25 cellular contexts compared by ENCODE assay signal in genomic region chr5:169429044-169429443, GRCh38.
DNase-seq lines count a peak whose midpoint lies in the region; FAIRE-seq and TF ChIP-seq lines count a peak whose summit lies in the region.
"Had no signal": no experiment of that assay in that cellular context is flagged by ENCODE, and none has a peak within 500 bp of the region (broad histone marks: within the 10 kb centered on the region; RNA-seq: fewer than 3 reads in every experiment).

No MANE protein-coding gene starts in this region.

- H3K4me3 Mint-ChIP-seq in nephron progenitor cell: no peak overlapping the region
- H3K4me3 Mint-ChIP-seq: activated CD4-positive, alpha-beta memory T cell treated with anti-CD3 and anti-CD28 coated beads for 36 hours; activated naive CD4-positive, alpha-beta T cell treated with anti-CD3 and anti-CD28 coated beads, Interleukin-2, amount 50 U/mL, for 24 hours; CD8-positive, alpha-beta memory T cell; T-helper 1 cell treated with Interleukin-12 subunit alpha and Interleukin-12 subunit beta and Interleukin-4 antibody, amounts not matched to agents 30 μg/mL and 1 μg/mL, for 36 hours; WTC11 had no signal

- H3K27ac Mint-ChIP-seq in nephron progenitor cell: peak overlapping the region; percentile 21
- H3K27ac Mint-ChIP-seq: activated CD4-positive, alpha-beta memory T cell treated with anti-CD3 and anti-CD28 coated beads for 36 hours; activated naive CD4-positive, alpha-beta T cell treated with anti-CD3 and anti-CD28 coated beads, Interleukin-2, amount 50 U/mL, for 24 hours; CD8-positive, alpha-beta memory T cell; T-helper 1 cell treated with Interleukin-12 subunit alpha and Interleukin-12 subunit beta and Interleukin-4 antibody, amounts not matched to agents 30 μg/mL and 1 μg/mL, for 36 hours; WTC11 had no signal

- H3K36me3 ChIP-seq in fibroblast of lung (ENCODE audit: control insufficient read depth, insufficient read depth, low read length): no peaks in the 10 kb centered on the region
- H3K36me3 ChIP-seq: left lung had no signal

- H3K36me3 Mint-ChIP-seq in nephron progenitor cell (ENCODE audit: low read depth): no peaks in the 10 kb centered on the region
- H3K36me3 Mint-ChIP-seq: activated CD4-positive, alpha-beta memory T cell treated with anti-CD3 and anti-CD28 coated beads for 36 hours; activated naive CD4-positive, alpha-beta T cell treated with anti-CD3 and anti-CD28 coated beads, Interleukin-2, amount 50 U/mL, for 24 hours; CD8-positive, alpha-beta memory T cell; WTC11 had no signal

- H3K9ac ChIP-seq in fibroblast of lung (ENCODE audit: insufficient read depth, low read length): no peak overlapping the region
- H3K9ac ChIP-seq: KMS-11 had no signal

- no peak overlapping the region for H3K4me3 ChIP-seq in fibroblast of lung (replicated peaks in 1 of 4; ENCODE audit: control extremely low read depth in 1 of 4, insufficient read depth in 1 of 4, low read depth in 3 of 4, low read length in 4 of 4)
- H3K4me3 ChIP-seq: body of pancreas, left lung, mucosa of descending colon, testis had no signal

- H2AFZ ChIP-seq in fibroblast of lung (ENCODE audit: low read length): no peak overlapping the region

- no peak overlapping the region for H3K27ac ChIP-seq in fibroblast of lung (ENCODE audit: insufficient read depth, low read length)
- H3K27ac ChIP-seq in caudate nucleus (ENCODE audit: low read depth, low read length): no peak overlapping the region
- H3K27ac ChIP-seq: body of pancreas, KMS-11, left lung, testis had no signal

- no peaks in the 10 kb centered on the region for H3K9me3 Mint-ChIP-seq in nephron progenitor cell
- H3K9me3 Mint-ChIP-seq: activated CD4-positive, alpha-beta memory T cell treated with anti-CD3 and anti-CD28 coated beads for 36 hours; activated naive CD4-positive, alpha-beta T cell treated with anti-CD3 and anti-CD28 coated beads, Interleukin-2, amount 50 U/mL, for 24 hours; CD8-positive, alpha-beta memory T cell; T-helper 1 cell treated with Interleukin-12 subunit alpha and Interleukin-12 subunit beta and Interleukin-4 antibody, amounts not matched to agents 30 μg/mL and 1 μg/mL, for 36 hours; WTC11 had no signal

- TF ChIP-seq CTCF in fibroblast of lung (conservative IDR thresholded peaks at IDR 0.05 in 1 of 2, IDR thresholded peaks at IDR 0.05 in 1 of 2; ENCODE audit: low read depth in 1 of 2, low read length in 2 of 2) (no peak), nephron progenitor cell (IDR thresholded peaks at IDR 0.05) (no peak)

- no peaks in the 10 kb centered on the region for H3K9me3 ChIP-seq in fibroblast of lung (ENCODE audit: control insufficient read depth, insufficient read depth, low read depth, low read length)
- H3K9me3 ChIP-seq: body of pancreas, left lung, mucosa of descending colon, testis had no signal

- peak; percentile 22 for DNase-seq in EL
- DNase-seq in NCI-H2029 (lab: John Stamatoyannopoulos, UW): peak; percentile 34
- DNase-seq in fibroblast of lung (ENCODE audit: low read depth in 2 of 2): peak; percentile 14 to 70
- DNase-seq in nephron progenitor cell: no peak
- DNase-seq in GM12891 (ENCODE audit: insufficient read length, low spot score): no peak
- DNase-seq in stimulated activated CD4-positive, alpha-beta T cell treated with anti-CD3 and anti-CD28 coated beads, Interleukin-2, amount 100 ng/mL, for 48 hours: no peak
- DNase-seq in caudate nucleus (lab: John Stamatoyannopoulos, UW): no peak
- no peak for DNase-seq in stimulated activated CD4-positive, alpha-beta T cell treated with anti-CD3 and anti-CD28 coated beads, Interleukin-4, amount 100 ng/mL, for 4 hours
- DNase-seq: activated CD4-positive, alpha-beta memory T cell treated with anti-CD3 and anti-CD28 coated beads for 36 hours; body of pancreas; CD8-positive, alpha-beta memory T cell; dermis blood vessel endothelial cell; DMS79; left lung; mucosa of descending colon; NCI-H1105; NCI-H2107; NCI-H69; SIG-M5; stimulated activated CD4-positive, alpha-beta T cell treated with anti-CD3 and anti-CD28 coated beads, Interleukin-12 subunit alpha, Interleukin-12 subunit beta, amount 100 ng/mL, for 4 hours; testis had no signal

- H3K27me3 ChIP-seq in fibroblast of lung (ENCODE audit: control insufficient read depth, insufficient read depth, low read length): no peaks in the 10 kb centered on the region
- H3K27me3 ChIP-seq: body of pancreas, left lung, testis had no signal

- TF ChIP-seq POLR2A in GM12891 (IDR thresholded peaks at IDR 0.05; ENCODE audit: low read depth, low read length): no peak

- no peaks in the 10 kb centered on the region for H3K27me3 Mint-ChIP-seq in nephron progenitor cell (ENCODE audit: low read depth, poor library complexity)
- H3K27me3 Mint-ChIP-seq: activated naive CD4-positive, alpha-beta T cell treated with anti-CD3 and anti-CD28 coated beads, Interleukin-2, amount 50 U/mL, for 24 hours had no signal

- peaks cover 10% of the 10 kb centered on the region for H3K4me1 ChIP-seq in fibroblast of lung (ENCODE audit: control insufficient read depth, extremely low read depth, insufficient read depth, low read length)
- H3K4me1 ChIP-seq: body of pancreas, left lung, testis had no signal

- no peak for FAIRE-seq in GM12891 (lab: Jason Lieb, UNC)

- peaks cover 11% of the 10 kb centered on the region for H3K4me1 Mint-ChIP-seq in nephron progenitor cell
- H3K4me1 Mint-ChIP-seq: activated naive CD4-positive, alpha-beta T cell treated with anti-CD3 and anti-CD28 coated beads, Interleukin-2, amount 50 U/mL, for 24 hours; CD8-positive, alpha-beta memory T cell had no signal

- H3K4me2 ChIP-seq in fibroblast of lung (ENCODE audit: extremely low read depth, insufficient read depth, low read length): no peak overlapping the region
- H3K4me2 ChIP-seq: KMS-11 had no signal

- H4K20me1 ChIP-seq in fibroblast of lung (ENCODE audit: control insufficient read depth, extremely low read depth, insufficient read depth, low read length): no peaks in the 10 kb centered on the region

- no peaks in the 10 kb centered on the region for H3K79me2 ChIP-seq in fibroblast of lung (ENCODE audit: control insufficient read depth, insufficient read depth, low read length)

TF ChIP-seq in GM12891, 5 proteins besides CTCF, POLR2A, EP300 and RAD21:
- TF ChIP-seq POLR2AphosphoS5 (IDR thresholded peaks at IDR 0.05; ENCODE audit: low read depth, low read length) (no peak), SPI1 (IDR thresholded peaks at IDR 0.05; ENCODE audit: low read depth, low read length) (no peak), POU2F2 (IDR thresholded peaks at IDR 0.05; ENCODE audit: low read depth, low read length) (no peak), TAF1 (IDR thresholded peaks at IDR 0.05; ENCODE audit: low read depth, low read length) (no peak), PAX5 (IDR thresholded peaks at IDR 0.05; ENCODE audit: insufficient read depth, low read length, severe bottlenecking) (no peak)

Comparison
In these comparisons a context has a peak if more than half of its experiments do, and no peak if none do; other contexts are left out.
1. DNase-seq: peak in EL (single experiment), NCI-H2029 (single experiment) and fibroblast of lung (2 of 2); none in nephron progenitor cell (single experiment), GM12891 (single experiment), stimulated activated CD4-positive, alpha-beta T cell treated with anti-CD3 and anti-CD28 coated beads, Interleukin-2, amount 100 ng/mL, for 48 hours (0 of 2), caudate nucleus (0 of 61) and stimulated activated CD4-positive, alpha-beta T cell treated with anti-CD3 and anti-CD28 coated beads, Interleukin-4, amount 100 ng/mL, for 4 hours (0 of 2).